Comparison of ENCODE assay signal across 27 cellular contexts in genomic region chr18:55625875-55626274, GRCh38.
"Had no signal": no experiment of that assay in that cellular context is flagged by ENCODE, and none has a peak within 500 bp of the region (broad histone marks: within the 10 kb centered on the region; RNA-seq: fewer than 3 reads in every experiment).

No MANE protein-coding gene starts in this region.

- ATAC-seq: stimulated activated effector memory CD8-positive, alpha-beta T cell treated with anti-CD3 and anti-CD28 coated beads, Interleukin-12 subunit alpha, Interleukin-12 subunit beta, amount 100 ng/mL, for 72 hours; stimulated activated memory B cell treated with anti-CD40 and anti-IgM and Interleukin-4, amounts not matched to agents 10 μg/mL and 1 μg/mL and 100 μg/mL, for 72 hours; stimulated activated naive B cell treated with anti-CD40 and anti-IgM and Interleukin-4, amounts not matched to agents 10 μg/mL and 1 μg/mL and 100 μg/mL, for 72 hours; stimulated activated naive CD8-positive, alpha-beta T cell treated with anti-CD3 and anti-CD28 coated beads, Interleukin-15, amount 100 ng/mL, for 72 hours; stimulated activated naive CD8-positive, alpha-beta T cell treated with anti-CD3 and anti-CD28 coated beads, Interleukin-15, Interleukin-2, amounts not matched to agents 100 U/mL and 50 U/mL, for 24 hours; upper lobe of right lung had no signal

- H3K27ac ChIP-seq: stomach, suprapubic skin, testis, thoracic aorta, thyroid gland, tibial artery, tibial nerve, transverse colon, upper lobe of left lung, upper lobe of right lung, uterus, vagina had no signal

- H3K9me3 ChIP-seq: stomach, suprapubic skin, testis, thoracic aorta, thyroid gland, tibial artery, tibial nerve, transverse colon, upper lobe of left lung, upper lobe of right lung, uterus, vagina had no signal

- H3K36me3 ChIP-seq: stomach, suprapubic skin, thoracic aorta, thyroid gland, tibial artery, tibial nerve, transverse colon, upper lobe of left lung, upper lobe of right lung, uterus, vagina had no signal

- H3K27me3 ChIP-seq: stomach, suprapubic skin, testis, thyroid gland, tibial artery, tibial nerve, transverse colon, upper lobe of left lung, upper lobe of right lung, uterus, vagina had no signal

- H3K4me1 ChIP-seq: stomach, suprapubic skin, testis, thyroid gland, tibial artery, tibial nerve, transverse colon, upper lobe of left lung, upper lobe of right lung, uterus had no signal

- DNase-seq: stimulated activated CD4-positive, alpha-beta T cell treated with anti-CD3 and anti-CD28 coated beads, Interleukin-2, amount 100 ng/mL, for 48 hours; stimulated activated CD4-positive, alpha-beta T cell treated with anti-CD3 and anti-CD28 coated beads, Interleukin-4, amount 100 ng/mL, for 1 hour; stimulated activated CD4-positive, alpha-beta T cell treated with anti-CD3 and anti-CD28 coated beads, Interleukin-4, amount 100 ng/mL, for 24 hours; stimulated activated CD4-positive, alpha-beta T cell treated with anti-CD3 and anti-CD28 coated beads, Interleukin-4, amount 100 ng/mL, for 4 hours; stimulated activated CD8-positive, alpha-beta memory T cell treated with anti-CD3 and anti-CD28 coated beads, Interleukin-4, amount 100 ng/mL, for 48 hours; stimulated activated naive B cell treated with anti-CD40 and anti-IgM and Interleukin-4, amounts not matched to agents 10 μg/mL and 1 μg/mL and 100 μg/mL, for 72 hours; stimulated activated naive CD4-positive, alpha-beta T cell; stimulated activated naive CD4-positive, alpha-beta T cell treated with Interleukin-2 at 50 U/mL for 16 hours; stimulated activated naive CD8-positive, alpha-beta T cell treated with anti-CD3 and anti-CD28 coated beads, Interleukin-15, amount 100 ng/mL, for 72 hours; stimulated activated naive CD8-positive, alpha-beta T cell treated with anti-CD3 and anti-CD28 coated beads, Interleukin-15, Interleukin-2, amounts not matched to agents 100 U/mL and 50 U/mL, for 24 hours; stomach; substantia nigra; testis; thyroid gland; tibial artery; transverse colon; trophoblast cell; upper lobe of left lung; upper lobe of right lung; uterus had no signal

- FAIRE-seq: urothelium cell line had no signal

- H3K4me3 ChIP-seq: stomach, suprapubic skin, testis, thoracic aorta, thyroid gland, tibial artery, tibial nerve, transverse colon, upper lobe of left lung, upper lobe of right lung, uterus, vagina had no signal
